Comparison of ENCODE assay signal across 11 cellular contexts in genomic region chr6:34531580-34532201, GRCh38. TPM values are rescaled to one million over a fixed set of nuclear protein-coding genes. Genes with fewer than 3 reads are reported as not detected.
DNase-seq lines count a peak whose midpoint lies in the region; ATAC-seq, FAIRE-seq and TF ChIP-seq lines count a peak whose summit lies in the region.
"Had no signal": no experiment of that assay in that cellular context is flagged by ENCODE, and none has a peak within 500 bp of the region (broad histone marks: within the 10 kb centered on the region; RNA-seq: fewer than 3 reads in every experiment).

No MANE protein-coding gene starts in this region.

- H3K27ac ChIP-seq in A673 (ENCODE audit: low read depth, low read length, poor library complexity, severe bottlenecking) (no peak overlapping the region), endothelial cell of umbilical vein (ENCODE audit: insufficient read depth, low read depth, low read length) (no peak overlapping the region)
- H3K27ac ChIP-seq: vagina had no signal

- H3K9me3 Mint-ChIP-seq in Calu3 (ENCODE audit: low read depth, unreplicated experiment), result no peaks in the 10 kb centered on the region

- BruUV-seq in A673 (replicated peaks; lab: Mats Ljungman, UMichigan), result no TSS peak
- no TSS peak for BruUV-seq in endothelial cell of umbilical vein (replicated peaks; lab: Mats Ljungman, UMichigan)
- BruUV-seq in Calu3 (replicated peaks; lab: Mats Ljungman, UMichigan), result no TSS peak

- peaks cover 21% of the 10 kb centered on the region for H3K4me1 Mint-ChIP-seq in Calu3 (ENCODE audit: low read depth, unreplicated experiment)

- no peak overlapping the region for H3K4me3 ChIP-seq in A673 (ENCODE audit: low read depth, low read length, poor library complexity, severe bottlenecking)
- peak overlapping the region in 1 of 3 experiments; percentile 30 for H3K4me3 ChIP-seq in endothelial cell of umbilical vein (replicated peaks in 1 of 3; ENCODE audit: insufficient read depth in 1 of 3, low read depth in 1 of 3, low read length in 3 of 3)
- H3K4me3 ChIP-seq in mucosa of descending colon, result no peak overlapping the region

- H2AFZ ChIP-seq in endothelial cell of umbilical vein (ENCODE audit: low read depth, low read length), result no peak overlapping the region

- peaks cover 17% of the 10 kb centered on the region for H3K27me3 Mint-ChIP-seq in Calu3 (ENCODE audit: unreplicated experiment)

- ATAC-seq in mucosa of descending colon (no peak), GM21515 (IDR thresholded peaks at IDR 0.05; ENCODE audit: unreplicated experiment) (no peak), HG03039 (IDR thresholded peaks at IDR 0.05; ENCODE audit: unreplicated experiment) (no peak)

- H4K20me1 ChIP-seq in endothelial cell of umbilical vein (replicated peaks; ENCODE audit: control insufficient read depth, extremely low read depth, insufficient read depth, low read length), result no peaks in the 10 kb centered on the region

- no peak for FAIRE-seq in endothelial cell of umbilical vein (lab: Jason Lieb, UNC)

- no peak overlapping the region for H3K4me3 Mint-ChIP-seq in Calu3 (ENCODE audit: low read depth, unreplicated experiment)

- no peak for TF ChIP-seq POLR2A in endothelial cell of umbilical vein (IDR thresholded peaks at IDR 0.05; ENCODE audit: low read depth, low read length)

- H3K27ac Mint-ChIP-seq in Calu3 (ENCODE audit: unreplicated experiment), result no peak overlapping the region

- no peaks in the 10 kb centered on the region for H3K27me3 ChIP-seq in A673 (replicated peaks; ENCODE audit: insufficient read depth, low read depth, low read length, poor library complexity)
- H3K27me3 ChIP-seq in endothelial cell of umbilical vein (ENCODE audit: control insufficient read depth in 2 of 2, insufficient read depth in 2 of 2, low read length in 2 of 2), result no peaks in the 10 kb centered on the region
- H3K27me3 ChIP-seq: vagina had no signal

- no peaks in the 10 kb centered on the region for H3K36me3 Mint-ChIP-seq in Calu3 (ENCODE audit: insufficient read depth, unreplicated experiment)

- H3K4me2 ChIP-seq in endothelial cell of umbilical vein (ENCODE audit: insufficient read depth, low read length), result no peak overlapping the region

- intact Hi-C loops in A673 (cut with micrococcal nuclease; ENCODE audit: unreplicated experiment), result no loop called here
- intact Hi-C loops in endothelial cell of umbilical vein (cut with micrococcal nuclease), result no loop called here
- intact Hi-C loops in mucosa of descending colon (cut with DNase I, micrococcal nuclease), result no loop called here
- intact Hi-C loops in Calu3 (cut with micrococcal nuclease; ENCODE audit: unreplicated experiment), result no loop called here

- H3K4me1 ChIP-seq in A673 (ENCODE audit: insufficient read depth, low read length, poor library complexity, severe bottlenecking), result peaks cover 3% of the 10 kb centered on the region
- peaks cover 2% of the 10 kb centered on the region for H3K4me1 ChIP-seq in endothelial cell of umbilical vein (ENCODE audit: control insufficient read depth, extremely low read depth, insufficient read depth, low read length)
- peaks cover 21% of the 10 kb centered on the region for H3K4me1 ChIP-seq in mucosa of descending colon (ENCODE audit: low read depth)

- POLR2A ChIA-PET in A673 (lab: Charles Lee; ENCODE audit: low non-redundant PET), result no interaction called here
- POLR2A ChIA-PET in endothelial cell of umbilical vein (lab: Charles Lee), result no interaction called here

- no peak for TF ChIP-seq CTCF in A673 (conservative IDR thresholded peaks at IDR 0.05; ENCODE audit: low read depth, low read length)
- no peak for TF ChIP-seq CTCF in endothelial cell of umbilical vein (IDR thresholded peaks at IDR 0.05; ENCODE audit: extremely low read depth in 1 of 2, insufficient read depth in 1 of 2, low read depth in 1 of 2, low read length in 2 of 2)
- no peak for TF ChIP-seq CTCF in mucosa of descending colon (IDR thresholded peaks at IDR 0.05)
- no peak for TF ChIP-seq CTCF in Calu3 (IDR thresholded peaks at IDR 0.05; ENCODE audit: unreplicated experiment)

- H3K9ac ChIP-seq in endothelial cell of umbilical vein (replicated peaks; ENCODE audit: extremely low read depth, insufficient read depth, low read length), result no peak overlapping the region

- H3K36me3 ChIP-seq in A673 (ENCODE audit: insufficient read depth, low read length, poor library complexity, severe bottlenecking) (no peaks in the 10 kb centered on the region), endothelial cell of umbilical vein (ENCODE audit: control insufficient read depth in 2 of 2, extremely low read depth in 1 of 2, insufficient read depth in 2 of 2, low read length in 2 of 2) (no peaks in the 10 kb centered on the region), mucosa of descending colon (ENCODE audit: low read depth) (no peaks in the 10 kb centered on the region)
- H3K36me3 ChIP-seq: vagina had no signal

- DNase-seq in A673 (ENCODE audit: low spot score) (peak; percentile 37), HS-5 (ENCODE audit: low read depth) (peak; percentile 66), endothelial cell of umbilical vein (ENCODE audit: low read depth, low spot score) (peak; percentile 85), mucosa of descending colon (peak; percentile 51 to 80 (median 69)), Calu3 (no peak)
- DNase-seq in stimulated activated naive CD4-positive, alpha-beta T cell treated with Interleukin-2 at 50 U/mL for 16 hours (lab: John Stamatoyannopoulos, UW), result no peak
- DNase-seq: DMS153 had no signal

- H3K9me1 ChIP-seq in endothelial cell of umbilical vein (replicated peaks; ENCODE audit: control insufficient read depth, extremely low read depth, insufficient read depth, low read length), result no peaks in the 10 kb centered on the region

- no peaks in the 10 kb centered on the region for H3K79me2 ChIP-seq in endothelial cell of umbilical vein (ENCODE audit: control insufficient read depth, insufficient read depth, low read length)

- dilution Hi-C loops in endothelial cell of umbilical vein (cut with MboI; ENCODE audit: extremely low pct_ligation_motif_present, low sequenced_read_pairs), result no loop called here

- CTCF ChIA-PET in A673 (lab: Charles Lee) (interaction anchor here (0.6 kb wide), 1 partner anchor 158 kb away, joined by 3 read pairs; no protein-coding TSS in a partner anchor), endothelial cell of umbilical vein (lab: Charles Lee) (interaction anchor here (0.8 kb wide), 1 partner anchor 12 kb away, joined by 3 read pairs; no protein-coding TSS in a partner anchor), Calu3 (lab: Charles Lee) (interaction anchor here (0.6 kb wide), 1 partner anchor 80 kb away, joined by 6 read pairs; no protein-coding TSS in a partner anchor)

- H3K9me3 ChIP-seq in A673 (ENCODE audit: low read depth, low read length, poor library complexity, severe bottlenecking), result no peaks in the 10 kb centered on the region
- no peaks in the 10 kb centered on the region for H3K9me3 ChIP-seq in endothelial cell of umbilical vein (replicated peaks; ENCODE audit: control insufficient read depth, insufficient read depth, low read length)
- no peaks in the 10 kb centered on the region for H3K9me3 ChIP-seq in mucosa of descending colon
- H3K9me3 ChIP-seq: vagina had no signal

TF ChIP-seq in endothelial cell of umbilical vein, 7 proteins besides CTCF, POLR2A, EP300 and RAD21:
- TF ChIP-seq GATA2 (IDR thresholded peaks at IDR 0.05; ENCODE audit: insufficient read depth, insufficient read length, low read depth, low read length) (no peak), POLR2AphosphoS5 (IDR thresholded peaks at IDR 0.05; ENCODE audit: insufficient read depth, low read depth, low read length) (peak; percentile 21)

RNA-seq across cellular contexts. Expression of gene SPDEF, which starts 24.4 kb away (rescaled TPM):
- total RNA-seq in A673 (2021) (0.22 TPM in 1 of 2 replicates, not detected in the other), endothelial cell of umbilical vein (not detected in 2 replicates), mucosa of descending colon (10 to 100 TPM; 13.8 to 49.1 (median 38.2) TPM), Calu3 (2022) (6.3 and 7.9 TPM in 2 replicates)
- not detected in 2 replicates for polyA plus RNA-seq in endothelial cell of umbilical vein
- polyA plus RNA-seq in endothelial cell of umbilical vein (2011; cell fraction: cytosol; rRNA removed), result 0.04 and 0.07 TPM in 2 replicates
- 0.08 TPM in 1 of 2 replicates, not detected in the other for polyA plus RNA-seq in endothelial cell of umbilical vein (2011; cell fraction: nucleus; rRNA removed)
- polyA plus RNA-seq in endothelial cell of umbilical vein (2012), result not detected in 2 replicates
- polyA minus RNA-seq in endothelial cell of umbilical vein, result not detected in 2 replicates
- not detected for polyA minus RNA-seq in endothelial cell of umbilical vein (2011; cell fraction: cytosol; rRNA and poly(A)+ RNA removed)
- polyA minus RNA-seq in endothelial cell of umbilical vein (2011; cell fraction: nucleus; rRNA and poly(A)+ RNA removed), result not detected in 2 replicates
- total RNA-seq: NCI-H460, vagina had no signal

Comparison
In these comparisons a context has a peak if more than half of its experiments do, and no peak if none do; other contexts are left out.
1. DNase-seq: peak in A673 (single experiment), HS-5 (single experiment), endothelial cell of umbilical vein (single experiment) and mucosa of descending colon (3 of 3); none in Calu3 (single experiment) and stimulated activated naive CD4-positive, alpha-beta T cell treated with Interleukin-2 at 50 U/mL for 16 hours (single experiment).